ENCODE assay signal across 22 cellular contexts in genomic region chr18:11989174-11989573, GRCh38. TPM values are rescaled to one million over a fixed set of nuclear protein-coding genes. Genes with fewer than 3 reads are reported as not detected.
DNase-seq lines count a peak whose midpoint lies in the region; ATAC-seq and TF ChIP-seq lines count a peak whose summit lies in the region.
"Had no signal": no experiment of that assay in that cellular context is flagged by ENCODE, and none has a peak within 500 bp of the region (broad histone marks: within the 10 kb centered on the region; RNA-seq: fewer than 3 reads in every experiment).

No MANE protein-coding gene starts in this region.

- no peak overlapping the region for H3K23ac ChIP-seq in mesendoderm (ENCODE audit: low read length)

- peaks cover 97% of the 10 kb centered on the region for H3K79me2 ChIP-seq in GM23338 (replicated peaks; ENCODE audit: insufficient read depth)
- peaks cover 52% of the 10 kb centered on the region for H3K79me2 ChIP-seq in mesendoderm (ENCODE audit: control insufficient read depth, insufficient read depth, low read length)

- H3K9me3 Mint-ChIP-seq in GM23338 (no peaks in the 10 kb centered on the region), natural killer cell (no peaks in the 10 kb centered on the region)
- H3K9me3 Mint-ChIP-seq in stimulated activated effector memory CD8-positive, alpha-beta T cell treated with anti-CD3 and anti-CD28 coated beads, Interleukin-12 subunit alpha, Interleukin-12 subunit beta, amount 100 ng/mL, for 72 hours, result no peaks in the 10 kb centered on the region

- TF ChIP-seq CTCF in GM23338 (conservative IDR thresholded peaks at IDR 0.05; ENCODE audit: low read depth in 2 of 2) (no peak), natural killer cell (IDR thresholded peaks at IDR 0.05) (no peak)

- H3K36me3 ChIP-seq in GM23338 (ENCODE audit: insufficient read depth) (no peaks in the 10 kb centered on the region), mesendoderm (ENCODE audit: control insufficient read depth, insufficient read depth, low read length) (no peaks in the 10 kb centered on the region), skeletal muscle tissue (ENCODE audit: control insufficient read depth in 3 of 3, insufficient read depth in 3 of 3, low read length in 3 of 3) (no peaks in the 10 kb centered on the region)
- H3K36me3 ChIP-seq: tibial nerve, WERI-Rb-1 had no signal

- H3K9me2 ChIP-seq in GM23338 (ENCODE audit: insufficient read depth), result no peaks in the 10 kb centered on the region

- peaks cover 34% of the 10 kb centered on the region for H3K79me1 ChIP-seq in mesendoderm (ENCODE audit: low read length)

- intact Hi-C loops in natural killer cell (cut with micrococcal nuclease), result loop anchor here (10.0 kb wide), 1 partner anchor 386 kb away; the partner anchor contains the start of gene AFG3L2

- H3K27me3 ChIP-seq in GM23338 (ENCODE audit: insufficient read depth), result no peaks in the 10 kb centered on the region
- no peaks in the 10 kb centered on the region for H3K27me3 ChIP-seq in mesendoderm (ENCODE audit: insufficient read depth, low read length, poor library complexity)
- H3K27me3 ChIP-seq in skeletal muscle tissue (ENCODE audit: control insufficient read depth in 3 of 3, insufficient read depth in 3 of 3, low read length in 3 of 3), result no peaks in the 10 kb centered on the region
- H3K27me3 ChIP-seq: tibial nerve had no signal

- H3K18ac ChIP-seq in mesendoderm (ENCODE audit: low read length), result no peak overlapping the region

- H3K27ac ChIP-seq in GM23338 (ENCODE audit: low read depth), result no peak overlapping the region
- no peak overlapping the region for H3K27ac ChIP-seq in mesendoderm (ENCODE audit: low read depth, low read length)
- peak overlapping the region; percentile 81 for H3K27ac ChIP-seq in skeletal muscle tissue (ENCODE audit: low read depth, low read length)
- H3K27ac ChIP-seq: GM23248, SK-N-MC, tibial nerve, WERI-Rb-1 had no signal

- no peaks in the 10 kb centered on the region for H3F3A ChIP-seq in GM23338 (replicated peaks; ENCODE audit: low read depth)

- no peak overlapping the region for H4K5ac ChIP-seq in mesendoderm (ENCODE audit: low read length)

- WGBS in mesendoderm (ENCODE audit: extremely low coverage, insufficient coverage, low lambda C conversion rate), result no CpG with 5 or more reads among the region's 8 CpGs

- no peak overlapping the region for H2AFZ ChIP-seq in GM23338
- H2AFZ ChIP-seq: GM23248 had no signal

- H2BK120ac ChIP-seq in mesendoderm (ENCODE audit: low read depth, low read length), result no peak overlapping the region

- no peaks in the 10 kb centered on the region for H3K9me3 ChIP-seq in skeletal muscle tissue (ENCODE audit: control insufficient read depth in 3 of 3, low read length in 3 of 3)
- H3K9me3 ChIP-seq: tibial nerve had no signal

- H3K27ac Mint-ChIP-seq in GM23338 (no peak overlapping the region), natural killer cell (no peak overlapping the region)
- H3K27ac Mint-ChIP-seq in stimulated activated effector memory CD8-positive, alpha-beta T cell treated with anti-CD3 and anti-CD28 coated beads, Interleukin-12 subunit alpha, Interleukin-12 subunit beta, amount 100 ng/mL, for 72 hours, result no peak overlapping the region
- H3K27ac Mint-ChIP-seq: T-helper 17 cell had no signal

- peaks cover 65% of the 10 kb centered on the region for H3K4me1 Mint-ChIP-seq in GM23338
- peaks cover 9% of the 10 kb centered on the region for H3K4me1 Mint-ChIP-seq in stimulated activated effector memory CD8-positive, alpha-beta T cell treated with anti-CD3 and anti-CD28 coated beads, Interleukin-12 subunit alpha, Interleukin-12 subunit beta, amount 100 ng/mL, for 72 hours
- H3K4me1 Mint-ChIP-seq in natural killer cell, result peaks cover 0 to 5% of the 10 kb centered on the region in 2 donors

- peaks cover 53% of the 10 kb centered on the region for H4K20me1 ChIP-seq in GM23338 (replicated peaks; ENCODE audit: insufficient read depth)

- no peak overlapping the region for H3K4me3 ChIP-seq in GM23338
- H3K4me3 ChIP-seq in mesendoderm (ENCODE audit: low read length), result no peak overlapping the region
- H3K4me3 ChIP-seq in skeletal muscle tissue (ENCODE audit: low read length in 3 of 3), result peak overlapping the region in 1 of 3 donors; percentile 32
- H3K4me3 ChIP-seq: GM23248, SK-N-MC, tibial nerve had no signal

- H3K4me2 ChIP-seq in GM23338 (peak overlapping the region; percentile 43; the same call in 1 of the 2 replicates), mesendoderm (ENCODE audit: low read length) (no peak overlapping the region)

- no peak for ATAC-seq in GM23338
- ATAC-seq in stimulated activated effector memory CD8-positive, alpha-beta T cell treated with anti-CD3 and anti-CD28 coated beads, Interleukin-12 subunit alpha, Interleukin-12 subunit beta, amount 100 ng/mL, for 72 hours, result no peak
- no peak for ATAC-seq in natural killer cell
- ATAC-seq: stimulated activated naive CD8-positive, alpha-beta T cell treated with anti-CD3 and anti-CD28 coated beads, Interleukin-15, Interleukin-2, amounts not matched to agents 100 U/mL and 50 U/mL, for 24 hours; T-helper 17 cell had no signal

- H4K8ac ChIP-seq in mesendoderm (ENCODE audit: low read depth, low read length), result no peak overlapping the region

- H3K4me1 ChIP-seq in GM23338 (ENCODE audit: insufficient read depth) (peaks cover 43% of the 10 kb centered on the region), mesendoderm (ENCODE audit: control insufficient read depth, low read depth, low read length) (peaks cover 4% of the 10 kb centered on the region), skeletal muscle tissue (ENCODE audit: control insufficient read depth in 3 of 3, insufficient read depth in 3 of 3, low read length in 3 of 3) (peaks cover 52 to 79% (median 79%) of the 10 kb centered on the region in 3 donors)

- peak overlapping the region; percentile 34 for H3K56ac ChIP-seq in mesendoderm (ENCODE audit: low read length)

- H3K4ac ChIP-seq in mesendoderm (ENCODE audit: low read depth, low read length), result no peak overlapping the region

- peaks cover 10% of the 10 kb centered on the region for H3K27me3 Mint-ChIP-seq in GM23338 (ENCODE audit: insufficient read depth, low read depth, poor library complexity)
- H3K27me3 Mint-ChIP-seq in natural killer cell (ENCODE audit: low read depth in 2 of 2), result no peaks in the 10 kb centered on the region
- H3K27me3 Mint-ChIP-seq: T-helper 17 cell had no signal

- DNase-seq in GM23338 (ENCODE audit: low spot score) (no peak), NCI-H748 treated with DMSO at 0.1 percent for 48 hours (lab: John Stamatoyannopoulos, UW) (peak; percentile 69), mesendoderm (no peak), SIG-M5 treated with dmso at 0.1 percent for 504 hours (lab: John Stamatoyannopoulos, UW; ENCODE audit: unreplicated experiment) (no peak), amniotic stem cell (lab: John Stamatoyannopoulos, UW) (no peak), natural killer cell (no peak)
- no peak for DNase-seq in stimulated activated effector memory CD8-positive, alpha-beta T cell treated with anti-CD3 and anti-CD28 coated beads, Interleukin-12 subunit alpha, Interleukin-12 subunit beta, amount 100 ng/mL, for 72 hours (ENCODE audit: low spot score in 2 of 2)
- DNase-seq: activated CD4-positive, alpha-beta T cell treated with anti-CD3 and anti-CD28 coated beads, Interleukin-2, amount 50 U/mL, for 48 hours; activated gamma-delta T cell; cortex of kidney; GM23248; midbrain; NCI-H1048; NCI-H2171; NCI-H526; stimulated activated CD4-positive, alpha-beta T cell treated with anti-CD3 and anti-CD28 coated beads, Interleukin-4, amount 100 ng/mL, for 1 hour; stimulated activated naive CD8-positive, alpha-beta T cell treated with anti-CD3 and anti-CD28 coated beads, Interleukin-15, Interleukin-2, amounts not matched to agents 100 U/mL and 50 U/mL, for 24 hours; T-helper 17 cell; WERI-Rb-1 had no signal

- no peak overlapping the region for H2AK5ac ChIP-seq in mesendoderm (ENCODE audit: low read length)

- no peak overlapping the region for H2BK5ac ChIP-seq in mesendoderm (ENCODE audit: low read length)

- H3K4me3 Mint-ChIP-seq in GM23338, result no peak overlapping the region
- H3K4me3 Mint-ChIP-seq in stimulated activated effector memory CD8-positive, alpha-beta T cell treated with anti-CD3 and anti-CD28 coated beads, Interleukin-12 subunit alpha, Interleukin-12 subunit beta, amount 100 ng/mL, for 72 hours, result no peak overlapping the region
- H3K4me3 Mint-ChIP-seq in natural killer cell, result no peak overlapping the region
- H3K4me3 Mint-ChIP-seq: T-helper 17 cell had no signal

- H3K9ac ChIP-seq in mesendoderm (ENCODE audit: low read length) (no peak overlapping the region), skeletal muscle tissue (ENCODE audit: low read depth in 1 of 3, low read length in 3 of 3) (peak overlapping the region in 2 of 3 donors; percentile 57 to 62)
- H3K9ac ChIP-seq: GM23248 had no signal

- H3K36me3 Mint-ChIP-seq in GM23338 (ENCODE audit: low read depth) (peaks cover 5% of the 10 kb centered on the region; the same call in 2 of the 3 replicates), natural killer cell (no peaks in the 10 kb centered on the region)
- H3K36me3 Mint-ChIP-seq in stimulated activated effector memory CD8-positive, alpha-beta T cell treated with anti-CD3 and anti-CD28 coated beads, Interleukin-12 subunit alpha, Interleukin-12 subunit beta, amount 100 ng/mL, for 72 hours, result no peaks in the 10 kb centered on the region

- H2BK15ac ChIP-seq in mesendoderm (replicated peaks; ENCODE audit: low read depth), result no peak overlapping the region

TF ChIP-seq in GM23338, 12 proteins besides CTCF, POLR2A, EP300 and RAD21 (continues in another document):
- no peak for TF ChIP-seq ETS1 (IDR thresholded peaks at IDR 0.05)
- TF ChIP-seq POLR2AphosphoS5 (IDR thresholded peaks at IDR 0.05; ENCODE audit: low read depth), result no peak
- no peak for TF ChIP-seq EZH2 (IDR thresholded peaks at IDR 0.05; ENCODE audit: low read depth, unreplicated experiment)
- TF ChIP-seq CREB1 (CRISPR knock-in tag; IDR thresholded peaks at IDR 0.05; ENCODE audit: low read depth), result no peak

RNA-seq across cellular contexts. Expression of gene IMPA2, which starts 7.9 kb away (rescaled TPM):
- 91.8 and 122 TPM in 2 replicates for total RNA-seq in GM23338 (2014; rRNA removed; shearing (Covaris generic))
- 45.0 and 50.4 TPM in 2 replicates for polyA plus RNA-seq in GM23338 (2016; fragmentation: Nextera tagmentation; extraction: Ambion mirVana)
- 69.8 TPM for polyA plus RNA-seq in mesendoderm (2013, experiment 1 of 2)
- polyA plus RNA-seq in mesendoderm (2013, experiment 2 of 2), result 71.3 TPM
- total RNA-seq in skeletal muscle tissue, result 33.9 TPM
- total RNA-seq in natural killer cell, result 1 to 10 TPM; 2.7 to 6.6 (median 3.6) TPM
